Comparison of ENCODE assay signal across 28 cellular contexts in genomic region chr14:105384041-105384557, GRCh38.
"Had no signal": no experiment of that assay in that cellular context is flagged by ENCODE, and none has a peak within 500 bp of the region (broad histone marks: within the 10 kb centered on the region; RNA-seq: fewer than 3 reads in every experiment).

No MANE protein-coding gene starts in this region.

- H3K27me3 ChIP-seq: brain microvascular endothelial cell, dorsolateral prefrontal cortex, esophagus squamous epithelium, heart left ventricle had no signal

- ATAC-seq: activated CD4-positive, alpha-beta T cell treated with anti-CD3 and anti-CD28 coated beads for 36 hours; activated CD8-positive, alpha-beta T cell treated with anti-CD3 and anti-CD28 coated beads for 36 hours; activated T-cell treated with anti-CD3 and anti-CD28 coated beads, Interleukin-2, amount 50 U/mL, for 4 hours; activated T-helper 17 cell treated with anti-CD3 and anti-CD28 coated beads, Interleukin-2, amount 50 U/mL, for 72 hours; heart left ventricle had no signal

- H3K4me1 Mint-ChIP-seq: activated CD4-positive, alpha-beta T cell treated with anti-CD3 and anti-CD28 coated beads for 36 hours; activated CD4-positive, alpha-beta T cell treated with anti-CD3 and anti-CD28 coated beads, Interleukin-2, amount 10 ng/mL, durations not matched to agents 24 days and 14 days; activated T-helper 17 cell treated with anti-CD3 and anti-CD28 coated beads, Interleukin-2, amount 50 U/mL, for 72 hours; endodermal cell had no signal

- H3K36me3 Mint-ChIP-seq: activated naive CD8-positive, alpha-beta T cell had no signal

- H3K4me3 ChIP-seq: coronary artery, dorsolateral prefrontal cortex, esophagus squamous epithelium, heart left ventricle had no signal

- H3K9me3 Mint-ChIP-seq: activated CD4-positive, alpha-beta T cell treated with anti-CD3 and anti-CD28 coated beads, Interleukin-2, amount 10 ng/mL, durations not matched to agents 24 days and 14 days; activated CD8-positive, alpha-beta T cell treated with anti-CD3 and anti-CD28 coated beads for 36 hours; activated T-cell treated with anti-CD3 and anti-CD28 coated beads, Interleukin-2, amount 50 U/mL, for 4 hours; activated T-helper 17 cell treated with anti-CD3 and anti-CD28 coated beads, Interleukin-2, amount 50 U/mL, for 72 hours; dendritic cell treated with granulocyte-macrophage colony-stimulating factor and Interleukin-4, amounts not matched to agents 40 ng/mL and 50 ng/mL, for 4 days; endodermal cell had no signal

- H3K27ac Mint-ChIP-seq: activated CD4-positive, alpha-beta T cell treated with anti-CD3 and anti-CD28 coated beads for 36 hours; activated CD4-positive, alpha-beta T cell treated with anti-CD3 and anti-CD28 coated beads, Interleukin-2, amount 10 ng/mL, durations not matched to agents 24 days and 14 days; activated CD8-positive, alpha-beta T cell treated with anti-CD3 and anti-CD28 coated beads for 36 hours; activated naive CD8-positive, alpha-beta T cell; activated T-helper 17 cell treated with anti-CD3 and anti-CD28 coated beads, Interleukin-2, amount 50 U/mL, for 72 hours; endodermal cell had no signal

- DNase-seq: activated CD4-positive, alpha-beta T cell treated with anti-CD3 and anti-CD28 coated beads for 36 hours; activated CD4-positive, alpha-beta T cell treated with anti-CD3 and anti-CD28 coated beads, Interleukin-2, amount 10 ng/mL, durations not matched to agents 24 days and 14 days; activated CD4-positive, alpha-beta T cell treated with anti-CD3 and anti-CD28 coated beads, Interleukin-2, amount 50 U/mL, for 4 hours; activated CD4-positive, CD25-positive, alpha-beta regulatory T cell; activated CD4-positive, CD25-positive, alpha-beta regulatory T cell treated with anti-CD3 and anti-CD28 coated beads, Interleukin-2, amount 50 U/mL, for 72 hours; activated CD8-positive, alpha-beta memory T cell treated with anti-CD3 and anti-CD28 coated beads for 24 hours; activated CD8-positive, alpha-beta T cell treated with anti-CD3 and anti-CD28 coated beads for 36 hours; activated effector memory CD4-positive, alpha-beta T cell treated with Interleukin-2 at 50 U/mL for 16 hours; activated gamma-delta T cell treated with Interleukin-2 at 50 U/mL for 16 hours; activated naive CD4-positive, alpha-beta T cell treated with anti-CD3 and anti-CD28 coated beads, Interleukin-2, amount 50 U/mL, for 16 hours; activated naive CD4-positive, alpha-beta T cell treated with Interleukin-2 at 50 U/mL for 16 hours; activated T-cell treated with anti-CD3 and anti-CD28 coated beads, Interleukin-2, amount 50 U/mL, for 4 hours; amniotic stem cell; anterior cingulate cortex; brain microvascular endothelial cell; caudate nucleus; dorsolateral prefrontal cortex; effector memory CD4-positive, alpha-beta T cell; endodermal cell; erythroblast; esophagus squamous epithelium; glutamatergic neuron; T-helper 2 cell had no signal

- H3K9me3 ChIP-seq: esophagus squamous epithelium, heart left ventricle had no signal

- H3K27ac ChIP-seq: brain microvascular endothelial cell, coronary artery, dorsolateral prefrontal cortex, esophagus squamous epithelium, heart left ventricle had no signal

- H3K4me3 Mint-ChIP-seq: activated CD4-positive, alpha-beta T cell treated with anti-CD3 and anti-CD28 coated beads for 36 hours; activated CD4-positive, alpha-beta T cell treated with anti-CD3 and anti-CD28 coated beads, Interleukin-2, amount 10 ng/mL, durations not matched to agents 24 days and 14 days; activated CD8-positive, alpha-beta T cell treated with anti-CD3 and anti-CD28 coated beads for 36 hours; activated naive CD8-positive, alpha-beta T cell; activated T-cell treated with anti-CD3 and anti-CD28 coated beads, Interleukin-2, amount 50 U/mL, for 4 hours; activated T-helper 17 cell treated with anti-CD3 and anti-CD28 coated beads, Interleukin-2, amount 50 U/mL, for 72 hours; dendritic cell treated with granulocyte-macrophage colony-stimulating factor and Interleukin-4, amounts not matched to agents 40 ng/mL and 50 ng/mL, for 4 days; endodermal cell had no signal

- H3K27me3 Mint-ChIP-seq: activated CD4-positive, alpha-beta T cell treated with anti-CD3 and anti-CD28 coated beads for 36 hours; activated CD4-positive, alpha-beta T cell treated with anti-CD3 and anti-CD28 coated beads, Interleukin-2, amount 10 ng/mL, durations not matched to agents 24 days and 14 days; activated CD8-positive, alpha-beta T cell treated with anti-CD3 and anti-CD28 coated beads for 36 hours; activated naive CD8-positive, alpha-beta T cell; activated T-helper 17 cell treated with anti-CD3 and anti-CD28 coated beads, Interleukin-2, amount 50 U/mL, for 72 hours; dendritic cell treated with granulocyte-macrophage colony-stimulating factor and Interleukin-4, amounts not matched to agents 40 ng/mL and 50 ng/mL, for 4 days had no signal
